In genomic region chr17:49976828-49977202, GRCh38 we compare ENCODE assay signal across 1 cellular context.
TF ChIP-seq lines count a peak whose summit lies in the region.

No MANE protein-coding gene starts in this region.

TF ChIP-seq in HepG2, 621 proteins besides CTCF, POLR2A, EP300 and RAD21:
- TF ChIP-seq EZH2 (conservative IDR thresholded peaks at IDR 0.05; ENCODE audit: low read depth, low read length) (0 out of 2 replicates have a peak, but pooled peaks have one; percentile 22), RFX5 (IDR thresholded peaks at IDR 0.05; ENCODE audit: low read depth, low read length) (no peak)
